8 cellular contexts compared by ENCODE assay signal in the genomic region with DNA sequence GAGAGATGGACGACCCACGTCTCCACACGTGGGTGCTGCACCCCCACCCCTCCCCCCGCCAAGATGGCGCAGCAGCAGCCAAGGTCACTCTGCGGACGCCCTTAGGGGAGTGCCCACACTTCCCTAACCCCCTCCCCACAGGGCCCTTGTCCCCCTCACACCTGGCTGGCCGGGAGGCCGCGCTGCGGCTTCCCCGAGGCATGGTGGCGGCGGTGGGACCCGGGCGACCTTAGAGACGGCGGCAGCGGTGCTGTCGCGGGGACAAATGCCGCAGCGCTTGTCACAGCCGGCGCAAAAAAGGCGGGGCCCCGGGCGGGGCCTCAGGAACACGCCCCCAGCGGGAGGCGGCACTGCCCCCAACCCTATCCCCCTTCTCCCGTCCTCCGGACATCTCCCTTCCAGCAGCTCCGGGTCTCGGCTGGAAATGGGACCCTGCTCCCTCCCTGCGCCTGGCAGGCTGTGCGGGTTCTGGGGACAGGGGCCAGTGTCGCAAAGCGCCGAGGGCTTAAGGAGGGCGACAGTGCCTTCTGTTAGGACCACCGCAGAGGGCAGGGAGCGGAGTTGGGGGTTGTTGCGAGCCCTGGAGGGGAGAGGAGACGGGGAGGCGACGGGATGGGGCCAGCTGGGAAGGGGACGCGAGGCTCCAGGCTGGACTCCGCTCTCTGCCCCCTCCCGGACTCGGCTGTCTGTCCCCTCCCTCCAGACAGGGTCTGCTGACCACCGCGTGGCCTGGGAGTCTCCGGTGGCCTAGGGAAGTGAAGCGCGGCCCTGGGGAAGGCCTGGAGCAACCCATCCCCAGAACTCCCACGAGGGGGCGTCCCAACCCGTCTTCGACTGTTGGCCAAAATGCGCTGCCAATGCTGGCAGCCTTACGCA. TPM values are rescaled to one million over a fixed set of nuclear protein-coding genes. Genes with fewer than 3 reads are reported as not detected.
DNase-seq lines count a peak whose midpoint lies in the region; ATAC-seq and TF ChIP-seq lines count a peak whose summit lies in the region.

A gene (minus strand): TSS at position 300 of the 876 bp plus-strand sequence. CDS start 98 bp downstream, at position 202.

- H3K4me3 ChIP-seq in AG04450 (ENCODE audit: low read depth, low read length) (peak within 1 kb of the TSS; percentile 59), testis (peak within 1 kb of the TSS; percentile 59 to 69)

- peaks cover 12% of the 10 kb centered on the region for H3K36me3 Mint-ChIP-seq in activated naive CD4-positive, alpha-beta T cell treated with anti-CD3 and anti-CD28 coated beads, Interleukin-2, amount 10 ng/mL, durations not matched to agents 7 days and 5 days

- H3K27me3 ChIP-seq in AG04450 (ENCODE audit: control insufficient read depth, insufficient read depth, low read length) (no peaks in the 10 kb centered on the region), testis (no peaks in the 10 kb centered on the region)

- peaks cover 64% of the 10 kb centered on the region for H3K4me1 Mint-ChIP-seq in activated naive CD4-positive, alpha-beta T cell treated with anti-CD3 and anti-CD28 coated beads, Interleukin-2, amount 10 ng/mL, durations not matched to agents 7 days and 5 days

- DNase-seq in AG04450 (ENCODE audit: low read depth, low spot score) (no peak), SK-N-DZ (ENCODE audit: low spot score) (peak; percentile 87), glomerular endothelial cell (ENCODE audit: extremely low read depth, low read depth, low spot score) (no peak), omental fat pad (ENCODE audit: low spot score) (peak; percentile 62), testis (peak; percentile 91)
- peak; percentile 85 for DNase-seq in activated naive CD4-positive, alpha-beta T cell treated with anti-CD3 and anti-CD28 coated beads, Interleukin-2, amount 10 ng/mL, durations not matched to agents 7 days and 5 days

- peaks cover 11% of the 10 kb centered on the region for H3K27me3 Mint-ChIP-seq in activated naive CD4-positive, alpha-beta T cell treated with anti-CD3 and anti-CD28 coated beads, Interleukin-2, amount 10 ng/mL, durations not matched to agents 7 days and 5 days

- H3K36me3 ChIP-seq in KOPT-K1 (ENCODE audit: insufficient read depth, low read length), result peaks cover 17% of the 10 kb centered on the region; the same call in 1 of the 2 replicates
- H3K36me3 ChIP-seq in testis (ENCODE audit: low read depth, missing control alignments), result no peaks in the 10 kb centered on the region

- 0% methylated on average over 5 to 51 of the region's 63 CpGs for WGBS in testis, 2 donors

- POLR2A ChIA-PET in AG04450 (lab: Yijun Ruan, JAX), result no interaction called here

- TF ChIP-seq POLR2A in GM18526 (IDR thresholded peaks at IDR 0.05; ENCODE audit: extremely low read depth, insufficient read length), result peak; percentile 72
- no peak for TF ChIP-seq POLR2A in testis (IDR thresholded peaks at IDR 0.05)

- TF ChIP-seq CTCF in AG04450 (IDR thresholded peaks at IDR 0.05; ENCODE audit: low read depth, low read length), result peak; percentile 79
- peak in 2 of 3 donors; percentile 17 to 59 for TF ChIP-seq CTCF in omental fat pad (IDR thresholded peaks at IDR 0.05)
- peak; percentile 74 to 80 (median 79) for TF ChIP-seq CTCF in testis (IDR thresholded peaks at IDR 0.05)

- H3K4me3 Mint-ChIP-seq in activated naive CD4-positive, alpha-beta T cell treated with anti-CD3 and anti-CD28 coated beads, Interleukin-2, amount 10 ng/mL, durations not matched to agents 7 days and 5 days, result peak within 1 kb of the TSS; percentile 80

- H3K9me3 ChIP-seq in AG04450 (ENCODE audit: control insufficient read depth, insufficient read depth, low read length) (no peaks in the 10 kb centered on the region), KOPT-K1 (ENCODE audit: insufficient read depth, low read length, poor library complexity, severe bottlenecking) (no peaks in the 10 kb centered on the region), testis (no peaks in the 10 kb centered on the region)

- peak within 1 kb of the TSS; percentile 81 for H3K27ac Mint-ChIP-seq in activated naive CD4-positive, alpha-beta T cell treated with anti-CD3 and anti-CD28 coated beads, Interleukin-2, amount 10 ng/mL, durations not matched to agents 7 days and 5 days

- H3K9me3 Mint-ChIP-seq in activated naive CD4-positive, alpha-beta T cell treated with anti-CD3 and anti-CD28 coated beads, Interleukin-2, amount 10 ng/mL, durations not matched to agents 7 days and 5 days, result no peaks in the 10 kb centered on the region

- H3K27ac ChIP-seq in AG04450 (ENCODE audit: low read depth, low read length), result no peak within 1 kb of the TSS
- H3K27ac ChIP-seq in KOPT-K1 (ENCODE audit: low read depth, low read length, poor library complexity, severe bottlenecking), result peak within 1 kb of the TSS; percentile 84
- H3K27ac ChIP-seq in testis, result peak within 1 kb of the TSS; percentile 52 to 76

- ATAC-seq in omental fat pad (ENCODE audit: low FRiP score), result peak; percentile 74

- intact Hi-C loops in testis (cut with DNase I; ENCODE audit: low total_unique reads), result loop anchor here (5.0 kb wide), 1 partner anchor 79 kb away; no protein-coding TSS in a partner anchor

- peaks cover 13% of the 10 kb centered on the region for H3K4me1 ChIP-seq in testis

- CTCF ChIA-PET in AG04450 (lab: Charles Lee), result interaction anchor here (0.5 to 3.3 kb wide), 6 partner anchors 9 to 91 kb away, joined by 3 to 36 read pairs (median 4); no protein-coding TSS in a partner anchor
- CTCF ChIA-PET in activated naive CD4-positive, alpha-beta T cell treated with anti-CD3 and anti-CD28 coated beads, Interleukin-2, amount 10 ng/mL, durations not matched to agents 7 days and 5 days (lab: Charles Lee), result interaction anchor here (0.6 to 1.7 kb wide), 5 partner anchors 20 to 135 kb away, joined by 3 to 5 read pairs (median 3); a partner anchor contains a TSS

RNA-seq across cellular contexts. Expression of the gene that starts here (rescaled TPM):
- polyA plus RNA-seq in AG04450 (2011; rRNA removed), result 10.1 and 16.9 TPM in 2 replicates
- 14.2 and 34.2 TPM in 2 replicates for polyA minus RNA-seq in AG04450 (2011; rRNA and poly(A)+ RNA removed)
- 9.1 and 9.4 TPM in 2 replicates for polyA plus RNA-seq in SK-N-DZ (2014; cell fraction: cytosol; rRNA removed)
- 0.59 and 46.4 TPM in 2 replicates for polyA plus RNA-seq in SK-N-DZ (2014; cell fraction: nucleus; rRNA removed)
- total RNA-seq in glomerular endothelial cell, result 15.2 and 24.3 TPM in 2 replicates
- total RNA-seq in omental fat pad, result 10 to 100 TPM; 19.9 to 61.2 (median 31.2) TPM
- 10 to 100 TPM; 24.0 to 30.2 TPM for total RNA-seq in testis
- polyA plus RNA-seq in testis (ENCODE audit: insufficient read depth, low read depth, low replicate concordance), result 74.8 TPM

Comparison
In these comparisons a context has a peak if more than half of its experiments do, and no peak if none do; other contexts are left out.
1. DNase-seq: peak in SK-N-DZ (single experiment), activated naive CD4-positive, alpha-beta T cell treated with anti-CD3 and anti-CD28 coated beads, Interleukin-2, amount 10 ng/mL, durations not matched to agents 7 days and 5 days (single experiment), omental fat pad (single experiment) and testis (single experiment); none in AG04450 (single experiment) and glomerular endothelial cell (single experiment).
2. Peak in every context shown above with its lines, with median percentiles within 50 percentile points of each other: CTCF ChIP-seq.